32 cellular contexts compared by ENCODE assay signal in genomic region chr7:82959528-82959927, GRCh38.
"Had no signal": no experiment of that assay in that cellular context is flagged by ENCODE, and none has a peak within 500 bp of the region (broad histone marks: within the 10 kb centered on the region; RNA-seq: fewer than 3 reads in every experiment).

No MANE protein-coding gene starts in this region.

- H3K4me1 Mint-ChIP-seq: activated B cell treated with CpG ODN at 0.5 μM for 24 hours; activated T-helper 17 cell treated with anti-CD3 and anti-CD28 coated beads, Interleukin-2, amount 50 U/mL, for 72 hours; T-helper 17 cell had no signal

- DNase-seq: activated B cell treated with CpG ODN at 0.5 μM for 24 hours; activated CD4-positive, alpha-beta T cell treated with anti-CD3 and anti-CD28 coated beads for 48 hours; activated CD4-positive, alpha-beta T cell treated with anti-CD3 and anti-CD28 coated beads, Interleukin-2, amount 50 U/mL, for 1 hour; activated CD4-positive, alpha-beta T cell treated with anti-CD3 and anti-CD28 coated beads, Interleukin-2, amount 50 U/mL, for 48 hours; activated CD8-positive, alpha-beta memory T cell treated with anti-CD3 and anti-CD28 coated beads for 24 hours; activated CD8-positive, alpha-beta T cell treated with anti-CD3 and anti-CD28 coated beads for 36 hours; activated effector memory CD4-positive, alpha-beta T cell treated with Interleukin-2 at 50 U/mL for 16 hours; activated gamma-delta T cell treated with Interleukin-2 at 50 U/mL for 16 hours; activated naive CD4-positive, alpha-beta T cell treated with anti-CD3 and anti-CD28 coated beads, Interleukin-2, amount 50 U/mL, for 16 hours; activated naive CD4-positive, alpha-beta T cell treated with Interleukin-2 at 50 U/mL for 16 hours; activated T-cell treated with anti-CD3 and anti-CD28 coated beads, Interleukin-2, amount 50 U/mL, for 4 hours; amniotic stem cell; anterior cingulate cortex; brain microvascular endothelial cell; cortex of kidney; dermis blood vessel endothelial cell; effector CD4-positive, alpha-beta T cell; effector memory CD8-positive, alpha-beta T cell; erythroblast; foreskin melanocyte; T-helper 1 cell; T-helper 17 cell; T1000; WERI-Rb-1 had no signal

- H3K4me3 Mint-ChIP-seq: activated B cell treated with CpG ODN at 0.5 μM for 24 hours; activated CD8-positive, alpha-beta T cell treated with anti-CD3 and anti-CD28 coated beads for 36 hours; activated naive CD8-positive, alpha-beta T cell; activated T-cell treated with anti-CD3 and anti-CD28 coated beads, Interleukin-2, amount 50 U/mL, for 4 hours; activated T-helper 17 cell treated with anti-CD3 and anti-CD28 coated beads, Interleukin-2, amount 50 U/mL, for 72 hours; effector memory CD8-positive, alpha-beta T cell; T-helper 17 cell; T-helper 2 cell treated with Interferon-gamma antibody and Interleukin-4, amounts not matched to agents 5 μg/mL and 100 μg/mL, for 36 hours had no signal

- H3K36me3 ChIP-seq: brain microvascular endothelial cell, esophagus muscularis mucosa, gastroesophageal sphincter, WERI-Rb-1 had no signal

- H3K27me3 ChIP-seq: brain microvascular endothelial cell, esophagus muscularis mucosa, gastroesophageal sphincter had no signal

- H3K9me3 Mint-ChIP-seq: activated CD8-positive, alpha-beta T cell treated with anti-CD3 and anti-CD28 coated beads for 36 hours; T-helper 2 cell treated with Interferon-gamma antibody and Interleukin-4, amounts not matched to agents 5 μg/mL and 100 μg/mL, for 36 hours had no signal

- H3K36me3 Mint-ChIP-seq: activated naive CD8-positive, alpha-beta T cell had no signal

- ATAC-seq: activated CD4-positive, CD25-positive, alpha-beta regulatory T cell treated with anti-CD3 and anti-CD28 coated beads, Interleukin-2, amount 50 U/mL, for 24 hours; activated CD8-positive, alpha-beta T cell treated with anti-CD3 and anti-CD28 coated beads for 36 hours; activated T-cell treated with anti-CD3 and anti-CD28 coated beads, Interleukin-2, amount 50 U/mL, for 4 hours; activated T-helper 17 cell treated with anti-CD3 and anti-CD28 coated beads, Interleukin-2, amount 50 U/mL, for 72 hours; effector memory CD8-positive, alpha-beta T cell; gastroesophageal sphincter; T-helper 17 cell had no signal

- FAIRE-seq: astrocyte, colon had no signal

- H3K27me3 Mint-ChIP-seq: activated B cell treated with CpG ODN at 0.5 μM for 24 hours; activated CD8-positive, alpha-beta T cell treated with anti-CD3 and anti-CD28 coated beads for 36 hours; activated naive CD8-positive, alpha-beta T cell; activated T-helper 17 cell treated with anti-CD3 and anti-CD28 coated beads, Interleukin-2, amount 50 U/mL, for 72 hours; effector memory CD8-positive, alpha-beta T cell; T-helper 17 cell had no signal

- H3K27ac Mint-ChIP-seq: activated B cell treated with CpG ODN at 0.5 μM for 24 hours; activated CD8-positive, alpha-beta T cell treated with anti-CD3 and anti-CD28 coated beads for 36 hours; activated naive CD8-positive, alpha-beta T cell; activated T-helper 17 cell treated with anti-CD3 and anti-CD28 coated beads, Interleukin-2, amount 50 U/mL, for 72 hours; effector memory CD8-positive, alpha-beta T cell; T-helper 17 cell; T-helper 2 cell treated with Interferon-gamma antibody and Interleukin-4, amounts not matched to agents 5 μg/mL and 100 μg/mL, for 36 hours had no signal

- H3K4me3 ChIP-seq: esophagus muscularis mucosa, gastroesophageal sphincter had no signal

- H3K9me3 ChIP-seq: esophagus muscularis mucosa, gastroesophageal sphincter had no signal

- H3K27ac ChIP-seq: brain microvascular endothelial cell, esophagus muscularis mucosa, gastroesophageal sphincter, WERI-Rb-1 had no signal

- H3K4me1 ChIP-seq: esophagus muscularis mucosa, gastroesophageal sphincter had no signal
